In genomic region chr20:6533828-6534388, GRCh38 we compare ENCODE assay signal across 11 cellular contexts.
DNase-seq lines count a peak whose midpoint lies in the region; ATAC-seq and TF ChIP-seq lines count a peak whose summit lies in the region.
"Had no signal": no experiment of that assay in that cellular context is flagged by ENCODE, and none has a peak within 500 bp of the region (broad histone marks: within the 10 kb centered on the region; RNA-seq: fewer than 3 reads in every experiment).

No MANE protein-coding gene starts in this region.

- H3K36me3 Mint-ChIP-seq in neural progenitor cell, result no peaks in the 10 kb centered on the region
- H3K36me3 Mint-ChIP-seq in activated T-helper 1 cell treated with anti-CD3 and anti-CD28 coated beads, Interleukin-12 subunit alpha, Interleukin-12 subunit beta, Interleukin-2, Interleukin-4 antibody, amounts not matched to agents 30 ng/mL and 10 ng/mL and 1 ng/mL, durations not matched to agents 14 hours and 24 hours and 36 hours (ENCODE audit: low read depth), result no peaks in the 10 kb centered on the region
- H3K36me3 Mint-ChIP-seq: CD8-positive, alpha-beta T cell had no signal

- H3K27ac Mint-ChIP-seq in neural progenitor cell, result peak overlapping the region; percentile 92
- H3K27ac Mint-ChIP-seq in activated T-helper 1 cell treated with anti-CD3 and anti-CD28 coated beads, Interleukin-12 subunit alpha, Interleukin-12 subunit beta, Interleukin-2, Interleukin-4 antibody, amounts not matched to agents 30 ng/mL and 10 ng/mL and 1 ng/mL, durations not matched to agents 14 hours and 24 hours and 36 hours, result no peak overlapping the region
- H3K27ac Mint-ChIP-seq: CD8-positive, alpha-beta T cell had no signal

- no peaks in the 10 kb centered on the region for H3K9me3 ChIP-seq in Peyer's patch
- no peaks in the 10 kb centered on the region for H3K9me3 ChIP-seq in fibroblast of lung (ENCODE audit: control insufficient read depth, insufficient read depth, low read depth, low read length)
- no peaks in the 10 kb centered on the region for H3K9me3 ChIP-seq in neural progenitor cell (ENCODE audit: low read depth)
- H3K9me3 ChIP-seq in HAP-1, result no peaks in the 10 kb centered on the region
- H3K9me3 ChIP-seq: colonic mucosa had no signal

- H3K4me2 ChIP-seq in fibroblast of lung (ENCODE audit: extremely low read depth, insufficient read depth, low read length) (peak overlapping the region; percentile 86), neural progenitor cell (peak overlapping the region; percentile 34)

- no peak for ATAC-seq in GM19467 (IDR thresholded peaks at IDR 0.05; ENCODE audit: unreplicated experiment)
- ATAC-seq: CD8-positive, alpha-beta T cell had no signal

- in situ Hi-C loops in HAP-1 (cut with MboI; ENCODE audit: low sequenced_read_pairs), result no loop called here

- no peaks in the 10 kb centered on the region for H3K79me2 ChIP-seq in fibroblast of lung (ENCODE audit: control insufficient read depth, insufficient read depth, low read length)
- H3K79me2 ChIP-seq in neural progenitor cell (ENCODE audit: low read depth), result no peaks in the 10 kb centered on the region

- H2AFZ ChIP-seq in fibroblast of lung (ENCODE audit: low read length), result peak overlapping the region; percentile 77
- H2AFZ ChIP-seq in neural progenitor cell (replicated peaks), result no peak overlapping the region

- peaks cover 9% of the 10 kb centered on the region for H3K9me3 Mint-ChIP-seq in neural progenitor cell
- H3K9me3 Mint-ChIP-seq in activated T-helper 1 cell treated with anti-CD3 and anti-CD28 coated beads, Interleukin-12 subunit alpha, Interleukin-12 subunit beta, Interleukin-2, Interleukin-4 antibody, amounts not matched to agents 30 ng/mL and 10 ng/mL and 1 ng/mL, durations not matched to agents 14 hours and 24 hours and 36 hours, result peaks cover 3% of the 10 kb centered on the region

- H3K4me3 ChIP-seq in Peyer's patch, result peak overlapping the region in 2 of 4 donors; percentile 7 to 22
- peak overlapping the region; percentile 37 to 73 (median 50) for H3K4me3 ChIP-seq in fibroblast of lung (replicated peaks in 1 of 4; ENCODE audit: control extremely low read depth in 1 of 4, insufficient read depth in 1 of 4, low read depth in 3 of 4, low read length in 4 of 4)
- no peak overlapping the region for H3K4me3 ChIP-seq in neural progenitor cell
- H3K4me3 ChIP-seq in HAP-1, result no peak overlapping the region
- H3K4me3 ChIP-seq: colonic mucosa had no signal

- no peaks in the 10 kb centered on the region for H4K20me1 ChIP-seq in fibroblast of lung (ENCODE audit: control insufficient read depth, extremely low read depth, insufficient read depth, low read length)
- H4K20me1 ChIP-seq in neural progenitor cell (ENCODE audit: low read depth), result no peaks in the 10 kb centered on the region

- peak overlapping the region; percentile 60 for H3K4me3 Mint-ChIP-seq in neural progenitor cell
- no peak overlapping the region for H3K4me3 Mint-ChIP-seq in activated T-helper 1 cell treated with anti-CD3 and anti-CD28 coated beads, Interleukin-12 subunit alpha, Interleukin-12 subunit beta, Interleukin-2, Interleukin-4 antibody, amounts not matched to agents 30 ng/mL and 10 ng/mL and 1 ng/mL, durations not matched to agents 14 hours and 24 hours and 36 hours
- H3K4me3 Mint-ChIP-seq: CD8-positive, alpha-beta T cell had no signal

- H3K9ac ChIP-seq in fibroblast of lung (ENCODE audit: insufficient read depth, low read length) (peak overlapping the region; percentile 24), neural progenitor cell (no peak overlapping the region)

- H3K27me3 Mint-ChIP-seq in neural progenitor cell (ENCODE audit: insufficient read depth, low read depth), result no peaks in the 10 kb centered on the region
- no peaks in the 10 kb centered on the region for H3K27me3 Mint-ChIP-seq in activated T-helper 1 cell treated with anti-CD3 and anti-CD28 coated beads, Interleukin-12 subunit alpha, Interleukin-12 subunit beta, Interleukin-2, Interleukin-4 antibody, amounts not matched to agents 30 ng/mL and 10 ng/mL and 1 ng/mL, durations not matched to agents 14 hours and 24 hours and 36 hours (ENCODE audit: insufficient read depth)

- H3K36me3 ChIP-seq in Peyer's patch, result no peaks in the 10 kb centered on the region
- H3K36me3 ChIP-seq in fibroblast of lung (ENCODE audit: control insufficient read depth, insufficient read depth, low read length), result no peaks in the 10 kb centered on the region
- H3K36me3 ChIP-seq in neural progenitor cell, result no peaks in the 10 kb centered on the region
- no peaks in the 10 kb centered on the region for H3K36me3 ChIP-seq in HAP-1 (replicated peaks)
- H3K36me3 ChIP-seq: colonic mucosa had no signal

- H3F3A ChIP-seq in neural progenitor cell (ENCODE audit: low read depth), result peaks cover 6% of the 10 kb centered on the region

- intact Hi-C loops in activated T-helper 1 cell treated with anti-CD3 and anti-CD28 coated beads, Interleukin-12 subunit alpha, Interleukin-12 subunit beta, Interleukin-2, Interleukin-4 antibody, amounts not matched to agents 30 ng/mL and 10 ng/mL and 1 ng/mL, durations not matched to agents 14 hours and 24 hours and 36 hours (cut with micrococcal nuclease), result no loop called here

- no peak for TF ChIP-seq CTCF in Peyer's patch (IDR thresholded peaks at IDR 0.05)
- TF ChIP-seq CTCF in fibroblast of lung (conservative IDR thresholded peaks at IDR 0.05 in 1 of 2, IDR thresholded peaks at IDR 0.05 in 1 of 2; ENCODE audit: low read depth in 1 of 2, low read length in 2 of 2), result no peak
- TF ChIP-seq CTCF in neural progenitor cell (IDR thresholded peaks at IDR 0.05), result no peak

- H3K4me1 Mint-ChIP-seq in neural progenitor cell, result peaks cover 13% of the 10 kb centered on the region
- H3K4me1 Mint-ChIP-seq in activated T-helper 1 cell treated with anti-CD3 and anti-CD28 coated beads, Interleukin-12 subunit alpha, Interleukin-12 subunit beta, Interleukin-2, Interleukin-4 antibody, amounts not matched to agents 30 ng/mL and 10 ng/mL and 1 ng/mL, durations not matched to agents 14 hours and 24 hours and 36 hours (ENCODE audit: low read depth), result no peaks in the 10 kb centered on the region

- H3K4me1 ChIP-seq in Peyer's patch (no peaks in the 10 kb centered on the region), fibroblast of lung (ENCODE audit: control insufficient read depth, extremely low read depth, insufficient read depth, low read length) (peaks cover 2% of the 10 kb centered on the region), neural progenitor cell (peaks cover 12% of the 10 kb centered on the region), HAP-1 (no peaks in the 10 kb centered on the region)
- H3K4me1 ChIP-seq: colonic mucosa had no signal

- H3K27ac ChIP-seq in Peyer's patch, result peak overlapping the region in 3 of 4 donors; percentile 42 to 65 (median 57)
- H3K27ac ChIP-seq in fibroblast of lung (ENCODE audit: insufficient read depth, low read length), result peak overlapping the region; percentile 82
- peak overlapping the region; percentile 6 for H3K27ac ChIP-seq in neural progenitor cell
- H3K27ac ChIP-seq: colonic mucosa had no signal

- peak; percentile 64 for DNase-seq in AG08395 (ENCODE audit: low spot score)
- DNase-seq in Peyer's patch, result no peak
- DNase-seq in fibroblast of lung (ENCODE audit: low read depth in 2 of 2), result peak; percentile 91 to 99
- DNase-seq in neural progenitor cell (ENCODE audit: low spot score), result peak; percentile 54
- no peak for DNase-seq in NCI-H82 (lab: John Stamatoyannopoulos, UW)
- no peak for DNase-seq in activated T-helper 1 cell treated with anti-CD3 and anti-CD28 coated beads, Interleukin-12 subunit alpha, Interleukin-12 subunit beta, Interleukin-2, Interleukin-4 antibody, amounts not matched to agents 30 ng/mL and 10 ng/mL and 1 ng/mL, durations not matched to agents 14 hours and 24 hours and 36 hours (ENCODE audit: low spot score)
- DNase-seq in HAP-1 (ENCODE audit: low spot score in 2 of 2), result no peak
- DNase-seq: CD8-positive, alpha-beta T cell; colonic mucosa; RPMI8226 had no signal

- H3K27me3 ChIP-seq in Peyer's patch (no peaks in the 10 kb centered on the region), fibroblast of lung (ENCODE audit: control insufficient read depth, insufficient read depth, low read length) (no peaks in the 10 kb centered on the region), neural progenitor cell (no peaks in the 10 kb centered on the region), HAP-1 (ENCODE audit: low read depth) (no peaks in the 10 kb centered on the region)
- H3K27me3 ChIP-seq: colonic mucosa had no signal

- TF ChIP-seq POLR2A in Peyer's patch (IDR thresholded peaks at IDR 0.05), result no peak

Comparison
In these comparisons a context has a peak if more than half of its experiments do, and no peak if none do; other contexts are left out.
1. DNase-seq: peak in AG08395 (single experiment), fibroblast of lung (2 of 2) and neural progenitor cell (single experiment); none in Peyer's patch (0 of 3), NCI-H82 (single experiment), activated T-helper 1 cell treated with anti-CD3 and anti-CD28 coated beads, Interleukin-12 subunit alpha, Interleukin-12 subunit beta, Interleukin-2, Interleukin-4 antibody, amounts not matched to agents 30 ng/mL and 10 ng/mL and 1 ng/mL, durations not matched to agents 14 hours and 24 hours and 36 hours (single experiment) and HAP-1 (0 of 2).
2. H3K27ac ChIP-seq: peak in every context shown above with its lines; median percentile 82 in fibroblast of lung; 57 in Peyer's patch; 6 in neural progenitor cell.
3. H3K4me3 ChIP-seq: peak in fibroblast of lung (4 of 4); none in neural progenitor cell (single experiment) and HAP-1 (single experiment).